ENCODE assay signal across 17 cellular contexts in genomic region chr4:29151584-29151983, GRCh38.
"Had no signal": no experiment of that assay in that cellular context is flagged by ENCODE, and none has a peak within 500 bp of the region (broad histone marks: within the 10 kb centered on the region; RNA-seq: fewer than 3 reads in every experiment).

No MANE protein-coding gene starts in this region.

- DNase-seq: activated B cell treated with CpG ODN at 0.5 μM for 24 hours; activated CD4-positive, alpha-beta memory T cell treated with anti-CD3 and anti-CD28 coated beads for 36 hours; activated CD4-positive, alpha-beta T cell treated with anti-CD3 and anti-CD28 coated beads for 4 hours; activated gamma-delta T cell treated with Interleukin-2 at 50 U/mL for 16 hours; activated T-cell treated with anti-CD3 and anti-CD28 coated beads for 4 hours; amniotic stem cell; effector memory CD4-positive, alpha-beta T cell; hypothalamus; left lung; stimulated activated CD4-positive, alpha-beta T cell treated with anti-CD3 and anti-CD28 coated beads, Interleukin-15, amount 100 ng/mL, for 24 hours; stimulated activated CD4-positive, alpha-beta T cell treated with anti-CD3 and anti-CD28 coated beads, Interleukin-4, amount 100 ng/mL, for 1 hour; stomach; testis had no signal

- H3K4me3 ChIP-seq: cardiac muscle cell, left lung, right atrium auricular region, skin epidermis, stomach, testis had no signal

- H3K36me3 ChIP-seq: cardiac muscle cell, left lung, right atrium auricular region, stomach had no signal

- H3K27me3 ChIP-seq: cardiac muscle cell, left lung, right atrium auricular region, stomach, testis had no signal

- H3K4me1 ChIP-seq: left lung, right atrium auricular region, stomach, testis had no signal

- H3K27ac ChIP-seq: cardiac muscle cell, left lung, right atrium auricular region, skin epidermis, stomach, testis had no signal

- H3K9me3 ChIP-seq: right atrium auricular region, testis had no signal

- ATAC-seq: activated naive CD4-positive, alpha-beta T cell treated with anti-CD3 and anti-CD28 coated beads, Interleukin-2, amount 50 U/mL, for 72 hours; left lung had no signal
